Comparison of ENCODE assay signal across 16 cellular contexts in the genomic region with DNA sequence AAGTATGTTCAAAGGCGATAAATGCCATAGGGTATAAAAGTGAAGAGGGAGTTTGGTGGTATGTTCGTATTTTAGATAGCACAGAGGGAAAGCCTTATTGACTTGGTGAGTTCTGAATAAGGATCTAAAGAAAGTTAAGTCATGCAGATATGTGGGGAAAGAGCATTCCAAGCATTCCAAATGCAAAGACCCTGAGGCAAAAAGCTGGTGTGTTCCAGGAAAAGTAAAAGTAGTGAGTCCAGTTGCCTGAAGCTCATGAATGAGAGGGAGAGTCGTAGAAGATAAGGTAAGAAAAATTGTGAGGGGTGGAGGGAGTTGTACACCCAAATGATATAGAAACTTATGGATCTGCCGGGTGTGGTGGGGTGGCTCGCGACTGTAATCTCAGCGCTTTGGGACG.
A peak's percentile ranks its signal among the peaks of the same experiment; 100 is the strongest.
DNase-seq lines count a peak whose midpoint lies in the region; ATAC-seq and TF ChIP-seq lines count a peak whose summit lies in the region.
"Had no signal": no experiment of that assay in that cellular context is flagged by ENCODE, and none has a peak within 500 bp of the region (broad histone marks: within the 10 kb centered on the region; RNA-seq: fewer than 3 reads in every experiment).

No MANE protein-coding gene starts in this region.

- H3K4me3 ChIP-seq in ectodermal cell (ENCODE audit: insufficient read depth, low read depth, low read length) (peak overlapping the region; percentile 20), osteoblast (ENCODE audit: insufficient read depth, low read length) (no peak overlapping the region)
- H3K4me3 ChIP-seq: heart left ventricle had no signal

- no peak overlapping the region for H3K4me2 ChIP-seq in osteoblast (ENCODE audit: insufficient read depth, low read length)

- H3K27ac ChIP-seq in ectodermal cell (ENCODE audit: insufficient read depth, low read depth, low read length, poor library complexity, severe bottlenecking), result peak overlapping the region; percentile 36
- H3K27ac ChIP-seq in osteoblast (ENCODE audit: low read depth, low read length), result no peak overlapping the region
- H3K27ac ChIP-seq: heart left ventricle had no signal

- 16 to 29% methylated on average over 8 of the region's 8 CpGs for WGBS in ectodermal cell, 2 experiments

- peak; percentile 10 for DNase-seq in COLO829 (ENCODE audit: low spot score)
- DNase-seq in NCI-H226, result peak; percentile 79
- peak; percentile 91 for DNase-seq in islet precursor cell
- no peak for DNase-seq in osteoblast (ENCODE audit: insufficient read length, low spot score, missing footprints)
- DNase-seq in NCI-H2081 (lab: John Stamatoyannopoulos, UW), result no peak
- DNase-seq in stimulated activated naive CD4-positive, alpha-beta T cell (lab: John Stamatoyannopoulos, UW), result no peak
- DNase-seq: activated B cell treated with CpG ODN at 0.5 μM for 24 hours; activated naive CD4-positive, alpha-beta T cell treated with anti-CD3 and anti-CD28 coated beads, Interleukin-2, amount 10 ng/mL, durations not matched to agents 7 days and 5 days; cerebellar nuclear complex; heart left ventricle; NCI-H2227 treated with DMSO at 0.1 percent for 48 hours; nucleus accumbens; stimulated activated naive CD4-positive, alpha-beta T cell treated with Interleukin-2 at 50 U/mL for 16 hours; SW 1271 had no signal

- no peaks in the 10 kb centered on the region for H3K79me2 ChIP-seq in osteoblast (ENCODE audit: insufficient read depth, low read length)

- no peak overlapping the region for H2AFZ ChIP-seq in osteoblast (ENCODE audit: low read length)

- H3K36me3 ChIP-seq in ectodermal cell (ENCODE audit: control insufficient read depth, insufficient read depth, low read length), result no peaks in the 10 kb centered on the region
- H3K36me3 ChIP-seq in osteoblast (ENCODE audit: insufficient read depth, low read length), result no peaks in the 10 kb centered on the region
- H3K36me3 ChIP-seq: heart left ventricle had no signal

- H3K9me3 ChIP-seq in ectodermal cell (ENCODE audit: control insufficient read depth, low read length) (no peaks in the 10 kb centered on the region), osteoblast (ENCODE audit: low read depth, low read length) (no peaks in the 10 kb centered on the region)
- H3K9me3 ChIP-seq: heart left ventricle had no signal

- H3K4me1 ChIP-seq in ectodermal cell (ENCODE audit: control insufficient read depth, insufficient read depth, low read length), result no peaks in the 10 kb centered on the region
- no peaks in the 10 kb centered on the region for H3K4me1 ChIP-seq in osteoblast (ENCODE audit: insufficient read depth, low read length)
- H3K4me1 ChIP-seq: heart left ventricle had no signal

- no peaks in the 10 kb centered on the region for H4K20me1 ChIP-seq in osteoblast (ENCODE audit: insufficient read depth, low read length)

- TF ChIP-seq CTCF in osteoblast (IDR thresholded peaks at IDR 0.05; ENCODE audit: extremely low read depth, low read depth, low read length), result no peak

- ATAC-seq in HG03571 (IDR thresholded peaks at IDR 0.05; ENCODE audit: unreplicated experiment), result no peak
- ATAC-seq: heart left ventricle had no signal

- no peaks in the 10 kb centered on the region for H3K27me3 ChIP-seq in ectodermal cell (ENCODE audit: control insufficient read depth, insufficient read depth, low read length, poor library complexity, severe bottlenecking)
- H3K27me3 ChIP-seq in osteoblast (ENCODE audit: insufficient read depth, low read length), result no peaks in the 10 kb centered on the region

Comparison
In these comparisons a context has a peak if more than half of its experiments do, and no peak if none do; other contexts are left out.
1. DNase-seq: peak in COLO829 (single experiment), NCI-H226 (single experiment) and islet precursor cell (single experiment); none in osteoblast (single experiment), NCI-H2081 (0 of 2) and stimulated activated naive CD4-positive, alpha-beta T cell (0 of 6).